8 cellular contexts compared by ENCODE assay signal in the genomic region with DNA sequence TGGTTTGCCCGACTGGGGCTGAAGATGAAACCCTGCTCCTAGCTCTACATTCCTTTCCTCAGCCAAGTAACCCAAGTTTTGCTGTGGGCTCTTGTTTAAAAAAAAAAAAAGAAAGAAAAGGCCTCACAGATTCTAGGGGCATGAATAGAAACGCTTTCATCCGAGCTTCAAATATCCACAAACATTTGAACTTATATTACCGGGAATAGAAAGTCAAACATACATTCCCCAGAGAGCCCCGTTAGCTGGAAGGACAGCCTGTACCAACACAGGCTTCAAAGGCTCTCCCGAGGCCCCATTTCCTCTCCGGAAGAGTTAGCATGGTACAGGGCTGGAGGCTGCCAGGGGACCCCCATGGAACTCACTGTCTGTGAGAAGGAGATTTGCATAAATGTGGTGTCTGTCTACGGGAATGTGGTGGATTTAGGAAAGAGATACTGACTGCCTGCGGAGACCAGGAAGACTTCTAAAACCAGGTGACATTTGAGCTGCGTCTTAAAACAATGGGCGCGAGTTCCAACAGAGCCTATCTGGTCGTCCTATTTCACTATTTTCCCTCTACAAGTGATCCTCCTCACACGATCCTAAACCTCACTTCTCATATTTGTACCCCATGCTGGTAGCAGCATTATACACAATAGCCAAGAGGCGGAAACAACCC. TPM values are rescaled to one million over a fixed set of nuclear protein-coding genes. Genes with fewer than 3 reads are reported as not detected.
DNase-seq lines count a peak whose midpoint lies in the region; ATAC-seq and TF ChIP-seq lines count a peak whose summit lies in the region.

No MANE protein-coding gene starts in this region.

- H3K36me3 ChIP-seq in BLaER1 (no peaks in the 10 kb centered on the region), Peyer's patch (no peaks in the 10 kb centered on the region), esophagus muscularis mucosa (no peaks in the 10 kb centered on the region)

- TF ChIP-seq CTCF in Peyer's patch (IDR thresholded peaks at IDR 0.05), result no peak
- no peak for TF ChIP-seq CTCF in esophagus muscularis mucosa (IDR thresholded peaks at IDR 0.05)
- no peak for TF ChIP-seq CTCF in nephron progenitor cell (IDR thresholded peaks at IDR 0.05)

- no peak for ATAC-seq in GM21576 (IDR thresholded peaks at IDR 0.05; ENCODE audit: unreplicated experiment)

- H3K27ac ChIP-seq in BLaER1 (no peak overlapping the region), Peyer's patch (peak overlapping the region in 1 of 4 donors; percentile 11), esophagus muscularis mucosa (replicated peaks in 1 of 4) (peak overlapping the region; percentile 67 to 75 (median 70))

- no peaks in the 10 kb centered on the region for H3K36me3 Mint-ChIP-seq in nephron progenitor cell (ENCODE audit: low read depth)

- H3K27me3 ChIP-seq in BLaER1 (peaks cover 50% of the 10 kb centered on the region), Peyer's patch (peaks cover 0 to 5% of the 10 kb centered on the region in 2 donors), esophagus muscularis mucosa (peaks cover 0 to 32% (median 0%) of the 10 kb centered on the region in 4 donors)

- peak overlapping the region; percentile 79 for H3K4me2 ChIP-seq in BLaER1

- H4K20me1 ChIP-seq in BLaER1, result 0 out of 2 replicates have a peak, but pooled peaks cover 12% of the 10 kb centered on the region

- DNase-seq in Peyer's patch (no peak), esophagus muscularis mucosa (ENCODE audit: extremely low spot score) (no peak), nephron progenitor cell (no peak), retina (no peak), NCI-H2081 treated with DMSO at 0.1 percent for 48 hours (lab: John Stamatoyannopoulos, UW) (no peak)
- DNase-seq in activated CD8-positive, alpha-beta memory T cell treated with anti-CD3 and anti-CD28 coated beads, Interleukin-2, amount 50 U/mL, for 4 hours, result no peak

- peaks cover 11% of the 10 kb centered on the region for H3K9me3 Mint-ChIP-seq in nephron progenitor cell

- H3K27me3 Mint-ChIP-seq in nephron progenitor cell (ENCODE audit: low read depth, poor library complexity), result peaks cover 41% of the 10 kb centered on the region

- H3K4me1 Mint-ChIP-seq in nephron progenitor cell, result peaks cover 26% of the 10 kb centered on the region

- H3K4me3 Mint-ChIP-seq in nephron progenitor cell, result peak overlapping the region; percentile 83

- H3K27ac Mint-ChIP-seq in nephron progenitor cell, result no peak overlapping the region

- intact Hi-C loops in esophagus muscularis mucosa (cut with DNase I), result loop anchor here (5.0 kb wide), 1 partner anchor 39 kb away; a partner anchor contains a TSS

- TF ChIP-seq EP300 in esophagus muscularis mucosa (IDR thresholded peaks at IDR 0.05), result no peak

- TF ChIP-seq POLR2A in Peyer's patch (IDR thresholded peaks at IDR 0.05) (no peak), esophagus muscularis mucosa (IDR thresholded peaks at IDR 0.05; ENCODE audit: low read depth) (no peak)

- peak overlapping the region; percentile 61 for H3K4me3 ChIP-seq in BLaER1
- H3K4me3 ChIP-seq in Peyer's patch, result peak overlapping the region; percentile 33 to 62 (median 54)
- H3K4me3 ChIP-seq in esophagus muscularis mucosa, result peak overlapping the region; percentile 66 to 83 (median 70)

- H3K4me1 ChIP-seq in BLaER1, result peaks cover 15% of the 10 kb centered on the region
- peaks cover 0 to 13% (median 11%) of the 10 kb centered on the region in 4 donors for H3K4me1 ChIP-seq in Peyer's patch
- H3K4me1 ChIP-seq in esophagus muscularis mucosa, result peaks cover 8 to 20% (median 19%) of the 10 kb centered on the region in 4 donors

- no peak overlapping the region for H3K9ac ChIP-seq in BLaER1

- 56% methylated on average over 15 of the region's 15 CpGs for WGBS in esophagus muscularis mucosa

- H3K9me3 ChIP-seq in BLaER1, result peaks cover 19% of the 10 kb centered on the region
- no peaks in the 10 kb centered on the region for H3K9me3 ChIP-seq in Peyer's patch
- no peaks in the 10 kb centered on the region for H3K9me3 ChIP-seq in esophagus muscularis mucosa

RNA-seq across cellular contexts. Expression of a gene that starts 0.7 kb away (rescaled TPM):
- under 1 TPM in 1 of 4 donors, not detected in 3; 0.40 TPM for total RNA-seq in Peyer's patch
- 1 to 10 TPM in 1 of 4 donors, under 1 TPM in 3; 0.66 to 1.3 (median 0.82) TPM for total RNA-seq in esophagus muscularis mucosa

RNA-seq across cellular contexts. Expression of a gene that starts 23.3 kb away (rescaled TPM):
- total RNA-seq in Peyer's patch (1 to 10 TPM; 3.4 to 4.1 (median 3.8) TPM), esophagus muscularis mucosa (10 to 100 TPM in 3 of 4 donors, 1 to 10 TPM in 1; 9.4 to 15.0 (median 12.3) TPM)

RNA-seq across cellular contexts. Expression of a gene that starts 38.2 kb away (rescaled TPM):
- total RNA-seq in Peyer's patch (10 to 100 TPM; 27.3 to 65.0 (median 50.0) TPM), esophagus muscularis mucosa (100 to 1,000 TPM; 154 to 215 (median 192) TPM)
